Comparison of ENCODE assay signal across 12 cellular contexts in the genomic region with DNA sequence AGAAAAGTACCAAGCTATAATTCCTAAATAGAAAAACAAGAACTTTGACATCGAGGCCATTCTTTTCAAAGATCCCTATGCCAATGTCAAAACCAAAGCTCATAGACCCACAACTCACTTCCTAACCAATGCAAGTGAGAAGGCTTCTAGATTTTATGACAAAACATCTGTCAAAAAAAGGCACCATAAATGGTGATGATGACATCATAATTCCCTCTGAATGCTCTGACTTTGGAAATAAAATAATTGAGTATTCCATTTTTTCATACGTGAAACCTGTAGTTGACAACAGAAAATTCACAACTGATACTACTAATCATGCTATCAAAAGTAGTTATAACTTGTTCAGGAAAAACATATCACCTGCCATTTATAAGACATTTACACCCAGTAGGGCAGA. TPM values are rescaled to one million over a fixed set of nuclear protein-coding genes. Genes with fewer than 3 reads are reported as not detected.
"Had no signal": no experiment of that assay in that cellular context is flagged by ENCODE, and none has a peak within 500 bp of the region (broad histone marks: within the 10 kb centered on the region; RNA-seq: fewer than 3 reads in every experiment).

No MANE protein-coding gene starts in this region.

- H2AFZ ChIP-seq: GM23248, GM23338 had no signal

- H3K9me3 ChIP-seq: HAP-1 had no signal

- H3K4me1 ChIP-seq: HAP-1 had no signal

- H3K36me3 ChIP-seq: HAP-1 had no signal

- H3K9ac ChIP-seq: GM23248 had no signal

- H3K4me2 ChIP-seq: GM23338 had no signal

- H3K4me3 ChIP-seq: GM23248, GM23338, HAP-1 had no signal

- FAIRE-seq: H1, H54 had no signal

- DNase-seq: GM23248, GOT3, H7, H9, HCEC 1CT, HFFc6 had no signal

- ATAC-seq: GM23338, HCT116 had no signal

- H3K27ac ChIP-seq: GM23248 had no signal

RNA-seq across cellular contexts. Expression of a gene that starts 8.7 kb away (rescaled TPM):
- total RNA-seq: GM23248, GM23338, H1, H4, H7, HFFc6 had no signal
- polyA plus RNA-seq: GM23248, GM23338 had no signal

RNA-seq across cellular contexts. Expression of a gene that starts 34.5 kb away (rescaled TPM):
- total RNA-seq: GM23248, GM23338, H1, H4, H7, H9, HFFc6 had no signal
- polyA plus RNA-seq: GM23248, GM23338, H1 had no signal

RNA-seq across cellular contexts. Expression of a gene that starts 56.9 kb away (rescaled TPM):
- total RNA-seq: GM23248, GM23338, H1, H4, H7, H9, HFFc6 had no signal
- polyA plus RNA-seq: GM23248, GM23338, H1 had no signal
